Comparison of ENCODE assay signal across 32 cellular contexts in the genomic region with DNA sequence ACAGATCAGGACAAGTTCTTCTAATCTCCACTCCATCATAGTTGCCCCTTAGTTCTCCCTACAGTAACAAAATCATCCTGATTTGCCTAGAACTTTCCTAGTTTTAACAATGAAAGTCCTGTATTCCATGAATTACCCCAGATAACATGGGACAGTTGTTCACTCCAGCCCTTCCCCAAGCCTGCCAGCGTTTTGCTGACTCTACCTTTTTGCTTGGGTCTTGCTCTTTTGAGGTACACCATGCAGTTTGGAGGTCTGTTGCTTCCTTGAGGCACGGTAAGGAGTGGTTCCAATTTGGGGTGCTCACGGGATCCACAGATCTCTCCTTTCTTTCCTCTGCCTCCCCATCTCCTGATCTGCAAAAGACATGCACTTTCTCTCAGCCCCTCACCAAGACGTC.
"Had no signal": no experiment of that assay in that cellular context is flagged by ENCODE, and none has a peak within 500 bp of the region (broad histone marks: within the 10 kb centered on the region; RNA-seq: fewer than 3 reads in every experiment).

No MANE protein-coding gene starts in this region.

- H3K79me2 ChIP-seq: parathyroid adenoma had no signal

- H3K4me1 ChIP-seq: parathyroid adenoma, psoas muscle, suprapubic skin, testis, upper lobe of left lung had no signal

- H3K27ac Mint-ChIP-seq: nephron progenitor cell; progenitor cell of endocrine pancreas; stimulated activated memory B cell treated with anti-CD40 and anti-IgM and Interleukin-4, amounts not matched to agents 10 μg/mL and 1 μg/mL and 100 μg/mL, for 72 hours; stimulated activated naive CD8-positive, alpha-beta T cell treated with anti-CD3 and anti-CD28 coated beads, Interleukin-15, amount 100 ng/mL, for 72 hours had no signal

- H3K36me3 Mint-ChIP-seq: naive thymus-derived CD8-positive, alpha-beta T cell; stimulated activated memory B cell treated with anti-CD40 and anti-IgM and Interleukin-4, amounts not matched to agents 10 μg/mL and 1 μg/mL and 100 μg/mL, for 72 hours had no signal

- H3K4me2 ChIP-seq: smooth muscle cell had no signal

- FAIRE-seq: urothelium cell line had no signal

- DNase-seq: naive thymus-derived CD8-positive, alpha-beta T cell; nephron progenitor cell; occipital lobe; ovary; posterior cingulate gyrus; psoas muscle; right cardiac atrium; spleen; stimulated activated CD4-positive, alpha-beta T cell treated with anti-CD3 and anti-CD28 coated beads, Interleukin-12 subunit alpha, Interleukin-12 subunit beta, amount 100 ng/mL, for 4 hours; stimulated activated CD4-positive, alpha-beta T cell treated with anti-CD3 and anti-CD28 coated beads, Interleukin-1b, Interleukin-23, amount 100 ng/mL, for 48 hours; stimulated activated CD4-positive, alpha-beta T cell treated with anti-CD3 and anti-CD28 coated beads, Interleukin-4, amount 100 ng/mL, for 1 hour; stimulated activated CD4-positive, alpha-beta T cell treated with anti-CD3 and anti-CD28 coated beads, Interleukin-4, amount 100 ng/mL, for 4 hours; stimulated activated CD8-positive, alpha-beta memory T cell treated with anti-CD3 and anti-CD28 coated beads, Interleukin-4, amount 100 ng/mL, for 48 hours; stimulated activated naive CD4-positive, alpha-beta T cell; stimulated activated naive CD8-positive, alpha-beta T cell treated with anti-CD3 and anti-CD28 coated beads, Interleukin-15, amount 100 ng/mL, for 72 hours; stimulated activated naive CD8-positive, alpha-beta T cell treated with anti-CD3 and anti-CD28 coated beads, Interleukin-15, Interleukin-2, amounts not matched to agents 100 U/mL and 50 U/mL, for 24 hours; substantia nigra; testis; tibial artery; transverse colon; upper lobe of left lung had no signal

- H3K9ac ChIP-seq: parathyroid adenoma had no signal

- H2AFZ ChIP-seq: parathyroid adenoma had no signal

- H3K4me3 Mint-ChIP-seq: naive thymus-derived CD8-positive, alpha-beta T cell; natural killer cell treated with Interleukin-12 subunit alpha and Interleukin-12 subunit beta and Interleukin-15 and Interleukin-18, amount 100 ng/mL, for 72 hours; nephron progenitor cell; neural crest cell; stimulated activated memory B cell treated with anti-CD40 and anti-IgM and Interleukin-4, amounts not matched to agents 10 μg/mL and 1 μg/mL and 100 μg/mL, for 72 hours; stimulated activated naive CD8-positive, alpha-beta T cell treated with anti-CD3 and anti-CD28 coated beads, Interleukin-15, amount 100 ng/mL, for 72 hours had no signal

- H3K9me3 ChIP-seq: ovary, psoas muscle, spleen, suprapubic skin, testis, tibial artery, transverse colon, upper lobe of left lung, vagina had no signal

- H3K36me3 ChIP-seq: ovary, spleen, suprapubic skin, tibial artery, transverse colon, upper lobe of left lung, vagina had no signal

- ATAC-seq: naive thymus-derived CD8-positive, alpha-beta T cell; natural killer cell treated with Interleukin-12 subunit alpha and Interleukin-12 subunit beta and Interleukin-15 and Interleukin-18, amount 100 ng/mL, for 72 hours; psoas muscle; right cardiac atrium; sciatic nerve; stimulated activated memory B cell treated with anti-CD40 and anti-IgM and Interleukin-4, amounts not matched to agents 10 μg/mL and 1 μg/mL and 100 μg/mL, for 72 hours; stimulated activated naive CD8-positive, alpha-beta T cell treated with anti-CD3 and anti-CD28 coated beads, Interleukin-15, amount 100 ng/mL, for 72 hours; stimulated activated naive CD8-positive, alpha-beta T cell treated with anti-CD3 and anti-CD28 coated beads, Interleukin-15, Interleukin-2, amounts not matched to agents 100 U/mL and 50 U/mL, for 24 hours had no signal

- H3K27me3 Mint-ChIP-seq: naive thymus-derived CD8-positive, alpha-beta T cell; natural killer cell treated with Interleukin-12 subunit alpha and Interleukin-12 subunit beta and Interleukin-15 and Interleukin-18, amount 100 ng/mL, for 72 hours; progenitor cell of endocrine pancreas; stimulated activated memory B cell treated with anti-CD40 and anti-IgM and Interleukin-4, amounts not matched to agents 10 μg/mL and 1 μg/mL and 100 μg/mL, for 72 hours; stimulated activated naive CD8-positive, alpha-beta T cell treated with anti-CD3 and anti-CD28 coated beads, Interleukin-15, amount 100 ng/mL, for 72 hours had no signal

- H3K27me3 ChIP-seq: ovary, spleen, suprapubic skin, testis, tibial artery, transverse colon, upper lobe of left lung, vagina had no signal

- H3K27ac ChIP-seq: ovary, parathyroid adenoma, psoas muscle, skin epidermis, spleen, suprapubic skin, testis, tibial artery, transverse colon, upper lobe of left lung, vagina had no signal

- H3K4me1 Mint-ChIP-seq: neural crest cell had no signal

- H3K4me3 ChIP-seq: ovary, psoas muscle, skin epidermis, smooth muscle cell, spleen, suprapubic skin, testis, tibial artery, transverse colon, upper lobe of left lung, vagina had no signal

- H3K9me3 Mint-ChIP-seq: nephron progenitor cell, neural crest cell had no signal
